Comparison of ENCODE assay signal across 14 cellular contexts in genomic region chr10:44391981-44392380, GRCh38. TPM values are rescaled to one million over a fixed set of nuclear protein-coding genes. Genes with fewer than 3 reads are reported as not detected.
DNase-seq lines count a peak whose midpoint lies in the region; FAIRE-seq and TF ChIP-seq lines count a peak whose summit lies in the region.
"Had no signal": no experiment of that assay in that cellular context is flagged by ENCODE, and none has a peak within 500 bp of the region (broad histone marks: within the 10 kb centered on the region; RNA-seq: fewer than 3 reads in every experiment).

No MANE protein-coding gene starts in this region.

- no peaks in the 10 kb centered on the region for H3K9me3 Mint-ChIP-seq in nephron

- no peak for TF ChIP-seq EP300 in H1 (IDR thresholded peaks at IDR 0.05; ENCODE audit: borderline replicate concordance in 1 of 2, low read depth in 2 of 2, low read length in 2 of 2)

- H3K9me3 ChIP-seq in H1 (ENCODE audit: insufficient read depth in 2 of 2, low read depth in 1 of 2, low read length in 1 of 2) (no peaks in the 10 kb centered on the region), spleen (no peaks in the 10 kb centered on the region)

- CTCF ChIA-PET in H1 (lab: Charles Lee; ENCODE audit: partially characterized antibody) = interaction anchor here (1.2 to 1.9 kb wide), 2 partner anchors 10 to 35 kb away, joined by 3 to 6 read pairs; no protein-coding TSS in a partner anchor

- H3K4me1 ChIP-seq in H1 (replicated peaks in 1 of 4; ENCODE audit: control insufficient read depth in 3 of 4, insufficient read depth in 4 of 4, low read length in 3 of 4) (peaks cover 0 to under 1% (median 0%) of the 10 kb centered on the region in 4 experiments; a peak in 3 of 7 replicates), spleen (peaks cover 0 to under 1% (median 0%) of the 10 kb centered on the region in 6 donors)

- H3K4me1 Mint-ChIP-seq in nephron = peaks cover 30% of the 10 kb centered on the region
- H3K4me1 Mint-ChIP-seq: CD14-positive monocyte had no signal

- H3K79me1 ChIP-seq in H1 (ENCODE audit: low read depth, low read length) = no peaks in the 10 kb centered on the region

- no peak overlapping the region for H3K23ac ChIP-seq in H1 (ENCODE audit: insufficient read length)

- intact Hi-C loops in spleen (cut with DNase I; ENCODE audit: low total_unique reads) = no loop called here

- no peak overlapping the region for H2BK120ac ChIP-seq in H1 (replicated peaks; ENCODE audit: low read depth, low read length)

- H4K91ac ChIP-seq in H1 (replicated peaks; ENCODE audit: insufficient read length, low read length) = no peak overlapping the region

- no peak overlapping the region for H3K4me3 Mint-ChIP-seq in nephron
- H3K4me3 Mint-ChIP-seq: CD14-positive monocyte had no signal

- H3K4me2 ChIP-seq in H1 (ENCODE audit: insufficient read depth in 1 of 2, low read depth in 2 of 2, low read length in 2 of 2) = no peak overlapping the region

- H3K36me3 Mint-ChIP-seq in nephron (ENCODE audit: low read depth) = no peaks in the 10 kb centered on the region
- H3K36me3 Mint-ChIP-seq: CD14-positive monocyte had no signal

- no peak for TF ChIP-seq CTCF in H1 (IDR thresholded peaks at IDR 0.05; ENCODE audit: control extremely low read depth in 1 of 3, insufficient read depth in 1 of 3, low read depth in 1 of 3, low read length in 3 of 3)
- TF ChIP-seq CTCF in nephron (IDR thresholded peaks at IDR 0.05; ENCODE audit: unreplicated experiment in 3 of 3) = no peak
- no peak for TF ChIP-seq CTCF in spleen (IDR thresholded peaks at IDR 0.05 in 8 of 11, conservative IDR thresholded peaks at IDR 0.05 in 3 of 11)

- H2AFZ ChIP-seq in H1 (ENCODE audit: low read length) = no peak overlapping the region
- H2AFZ ChIP-seq: GM23248 had no signal

- peaks cover 5% of the 10 kb centered on the region; the same call in 1 of the 2 replicates for H3K23me2 ChIP-seq in H1 (ENCODE audit: low read depth, low read length)

- no peak overlapping the region for H2BK5ac ChIP-seq in H1 (ENCODE audit: low read depth, low read length)

- 91% methylated on average over 2 of the region's 2 CpGs; no CpG with 5 or more reads in 1 of the 2 experiments for WGBS in H1 (ENCODE audit: extremely low coverage in 1 of 2, insufficient coverage in 1 of 2, insufficient read length in 1 of 2, insufficient replicate concordance in 2 of 2, low coverage in 1 of 2, low lambda C conversion rate in 2 of 2, missing lambda C conversion rate in 1 of 2), 2 experiments
- 77 to 100% (median 87%) methylated on average over 2 of the region's 2 CpGs for WGBS in spleen, 5 donors

- H4K20me1 ChIP-seq in H1 (replicated peaks in 1 of 2; ENCODE audit: control insufficient read depth in 1 of 2, insufficient read depth in 2 of 2, low read length in 2 of 2) = peaks cover 0 to 4% of the 10 kb centered on the region in 2 experiments

- no peak overlapping the region for H2BK15ac ChIP-seq in H1 (ENCODE audit: low read length)

- TF ChIP-seq POLR2A in H1 (IDR thresholded peaks at IDR 0.05; ENCODE audit: control extremely low read depth in 1 of 2, low read depth in 2 of 2, low read length in 2 of 2) = no peak
- TF ChIP-seq POLR2A in spleen (IDR thresholded peaks at IDR 0.05) = no peak

- POLR2A ChIA-PET in H1 (lab: Charles Lee; ENCODE audit: partially characterized antibody) = no interaction called here

- no peak overlapping the region for H3K4ac ChIP-seq in H1 (replicated peaks; ENCODE audit: insufficient read length, low read depth, low read length)

- no peak overlapping the region for H4K8ac ChIP-seq in H1 (ENCODE audit: extremely low read depth, insufficient read depth, low read length)

- 0 out of 2 replicates have a peak overlapping the region, but pooled peaks have one; percentile 34 for H2BK20ac ChIP-seq in H1 (ENCODE audit: low read length)

- H3K27ac ChIP-seq in H1 (ENCODE audit: low read depth, low read length) = no peak overlapping the region
- no peak overlapping the region for H3K27ac ChIP-seq in spleen
- H3K27ac ChIP-seq: 22Rv1, GM23248, HL-60 had no signal

- no peak overlapping the region for H3K56ac ChIP-seq in H1 (replicated peaks; ENCODE audit: insufficient read length, low read depth, low read length)

- H4K5ac ChIP-seq in H1 (ENCODE audit: insufficient read length, low read depth, low read length) = no peak overlapping the region

- no peaks in the 10 kb centered on the region for H3K79me2 ChIP-seq in H1 (ENCODE audit: control insufficient read depth in 1 of 2, insufficient read depth in 2 of 2, low read length in 2 of 2)

- no peak overlapping the region for H3K18ac ChIP-seq in H1 (ENCODE audit: extremely low read depth, low read length)

- H2AK5ac ChIP-seq in H1 (ENCODE audit: low read depth, low read length) = 0 out of 2 replicates have a peak overlapping the region, but pooled peaks have one; percentile 13

- H3K36me3 ChIP-seq in H1 (ENCODE audit: control insufficient read depth in 2 of 4, insufficient read depth in 4 of 4, low read length in 3 of 4) = no peaks in the 10 kb centered on the region
- H3K36me3 ChIP-seq in spleen = no peaks in the 10 kb centered on the region

- H2BK12ac ChIP-seq in H1 (ENCODE audit: low read depth, low read length) = no peak overlapping the region

- H3K14ac ChIP-seq in H1 (ENCODE audit: insufficient read length) = no peak overlapping the region

- FAIRE-seq in H1 (lab: Jason Lieb, UNC) = no peak

- peak; percentile 38 for DNase-seq in activated CD8-positive, alpha-beta memory T cell treated with anti-CD3 and anti-CD28 coated beads for 24 hours
- no peak for DNase-seq in activated CD8-positive, alpha-beta memory T cell treated with anti-CD3 and anti-CD28 coated beads, Interleukin-2, amount 50 U/mL, for 48 hours
- no peak for DNase-seq in H1 (ENCODE audit: low read depth in 1 of 2, low spot score in 2 of 2)
- DNase-seq in spleen = peak; percentile 40
- no peak for DNase-seq in stimulated activated CD4-positive, alpha-beta T cell treated with anti-CD3 and anti-CD28 coated beads, Interleukin-1b, Interleukin-23, amount 100 ng/mL, for 48 hours
- no peak for DNase-seq in activated CD4-positive, alpha-beta T cell treated with anti-CD3 and anti-CD28 coated beads for 1 hour
- DNase-seq in activated CD4-positive, alpha-beta T cell treated with anti-CD3 and anti-CD28 coated beads for 4 hours = no peak
- DNase-seq: DMS 273 treated with DMSO at 0.1 percent for 48 hours, GM23248, H7 had no signal

- no peak for TF ChIP-seq RAD21 in H1 (IDR thresholded peaks at IDR 0.05 in 1 of 2, conservative IDR thresholded peaks at IDR 0.05 in 1 of 2; ENCODE audit: low read depth in 2 of 2, low read length in 2 of 2)

- H3K4me3 ChIP-seq in H1 (ENCODE audit: extremely low read depth in 1 of 4, insufficient read depth in 2 of 4, low read depth in 3 of 4, low read length in 4 of 4) (no peak overlapping the region), spleen (no peak overlapping the region)
- H3K4me3 ChIP-seq: GM23248 had no signal

- H3K9ac ChIP-seq in H1 (replicated peaks in 1 of 4; ENCODE audit: extremely low read depth in 1 of 4, low read depth in 3 of 4, low read length in 3 of 4) = no peak overlapping the region
- H3K9ac ChIP-seq: GM23248 had no signal

- peaks cover 50% of the 10 kb centered on the region for H3K27me3 Mint-ChIP-seq in nephron (ENCODE audit: low read depth)

- peaks cover 0 to 1% (median under 1%) of the 10 kb centered on the region in 4 experiments; a peak in 3 of 7 replicates for H3K27me3 ChIP-seq in H1 (replicated peaks in 1 of 4; ENCODE audit: control insufficient read depth in 3 of 4, extremely low read depth in 1 of 4, insufficient read depth in 3 of 4, low read length in 3 of 4)
- H3K27me3 ChIP-seq in spleen (replicated peaks in 1 of 7) = peaks cover 0 to 41% (median 2%) of the 10 kb centered on the region in 7 donors

- peak overlapping the region; percentile 22 to 82 (median 81) for H3K27ac Mint-ChIP-seq in nephron
- H3K27ac Mint-ChIP-seq: CD14-positive monocyte had no signal

TF ChIP-seq in H1, 55 proteins besides CTCF, POLR2A, EP300 and RAD21:
- no peak for TF ChIP-seq NANOG (IDR thresholded peaks at IDR 0.05; ENCODE audit: insufficient read depth, low read depth, low read length, poor library complexity, severe bottlenecking)
- TF ChIP-seq CHD2 (IDR thresholded peaks at IDR 0.05; ENCODE audit: low read length) = no peak
- TF ChIP-seq HDAC6 (IDR thresholded peaks at IDR 0.05; ENCODE audit: low read depth, low read length) = no peak
- no peak for TF ChIP-seq SP1 (IDR thresholded peaks at IDR 0.05; ENCODE audit: low read depth, low read length)
- no peak for TF ChIP-seq NRF1 (IDR thresholded peaks at IDR 0.05; ENCODE audit: low read depth, low read length)
- no peak for TF ChIP-seq BRCA1 (IDR thresholded peaks at IDR 0.05; ENCODE audit: low read depth, low read length)
- TF ChIP-seq TAF1 (IDR thresholded peaks at IDR 0.05; ENCODE audit: low read depth, low read length) = no peak
- TF ChIP-seq ATF3 (IDR thresholded peaks at IDR 0.05; ENCODE audit: insufficient read depth, low read depth, low read length) = no peak
- TF ChIP-seq SIX5 (IDR thresholded peaks at IDR 0.05; ENCODE audit: low read depth, low read length) = no peak
- TF ChIP-seq KDM4A (IDR thresholded peaks at IDR 0.05; ENCODE audit: low read depth, low read length, severe bottlenecking) = no peak
- no peak for TF ChIP-seq TBP (IDR thresholded peaks at IDR 0.05; ENCODE audit: low read depth, low read length)
TF ChIP-seq in H1: peak in this region for 0.

RNA-seq across cellular contexts. Expression of gene CXCL12, which starts 7.1 kb away (rescaled TPM):
- 48.0 and 51.4 TPM in 2 replicates for total RNA-seq in H1 (2021; fragmentation: NEBNext Ultra II Directional; extraction: Animal tissue kit (Norgen Biotek cat#: 25700))
- 53.8 and 79.9 TPM in 2 replicates for polyA plus RNA-seq in H1 (2011; rRNA removed)
- polyA plus RNA-seq in H1 (2011; cell fraction: cytosol; rRNA removed) = 46.6 TPM
- 67.1 TPM for polyA plus RNA-seq in H1 (2011; cell fraction: nucleus; rRNA removed)
- 33.5 to 42.8 TPM (median 37.2 TPM) in 4 replicates for polyA plus RNA-seq in H1 (2012, experiment 1 of 2)
- 30.6 TPM for polyA plus RNA-seq in H1 (2012, experiment 2 of 2)
- polyA plus RNA-seq in H1 (2013, experiment 1 of 2) = 68.4 TPM
- polyA plus RNA-seq in H1 (2013, experiment 2 of 2) = 78.8 TPM
- 21.6 and 32.5 TPM in 2 replicates for polyA minus RNA-seq in H1 (2011; rRNA and poly(A)+ RNA removed)
- 25.7 TPM for polyA minus RNA-seq in H1 (2011; cell fraction: cytosol; rRNA and poly(A)+ RNA removed)
- 36.3 TPM for polyA minus RNA-seq in H1 (2011; cell fraction: nucleus; rRNA and poly(A)+ RNA removed)
- total RNA-seq in spleen = 100 to 1,000 TPM; 262 to 549 (median 387) TPM
- polyA plus RNA-seq in spleen = 10 to 100 TPM; 22.7 to 64.5 (median 44.7) TPM
- polyA plus RNA-seq: CD14-positive monocyte had no signal

Comparison
In these comparisons a context has a peak if more than half of its experiments do, and no peak if none do; other contexts are left out.
1. DNase-seq: peak in activated CD8-positive, alpha-beta memory T cell treated with anti-CD3 and anti-CD28 coated beads for 24 hours (single experiment) and spleen (single experiment); none in activated CD8-positive, alpha-beta memory T cell treated with anti-CD3 and anti-CD28 coated beads, Interleukin-2, amount 50 U/mL, for 48 hours (single experiment), H1 (0 of 2), stimulated activated CD4-positive, alpha-beta T cell treated with anti-CD3 and anti-CD28 coated beads, Interleukin-1b, Interleukin-23, amount 100 ng/mL, for 48 hours (single experiment), activated CD4-positive, alpha-beta T cell treated with anti-CD3 and anti-CD28 coated beads for 1 hour (single experiment) and activated CD4-positive, alpha-beta T cell treated with anti-CD3 and anti-CD28 coated beads for 4 hours (0 of 2).